Comparison of ENCODE assay signal across 9 cellular contexts in the genomic region with DNA sequence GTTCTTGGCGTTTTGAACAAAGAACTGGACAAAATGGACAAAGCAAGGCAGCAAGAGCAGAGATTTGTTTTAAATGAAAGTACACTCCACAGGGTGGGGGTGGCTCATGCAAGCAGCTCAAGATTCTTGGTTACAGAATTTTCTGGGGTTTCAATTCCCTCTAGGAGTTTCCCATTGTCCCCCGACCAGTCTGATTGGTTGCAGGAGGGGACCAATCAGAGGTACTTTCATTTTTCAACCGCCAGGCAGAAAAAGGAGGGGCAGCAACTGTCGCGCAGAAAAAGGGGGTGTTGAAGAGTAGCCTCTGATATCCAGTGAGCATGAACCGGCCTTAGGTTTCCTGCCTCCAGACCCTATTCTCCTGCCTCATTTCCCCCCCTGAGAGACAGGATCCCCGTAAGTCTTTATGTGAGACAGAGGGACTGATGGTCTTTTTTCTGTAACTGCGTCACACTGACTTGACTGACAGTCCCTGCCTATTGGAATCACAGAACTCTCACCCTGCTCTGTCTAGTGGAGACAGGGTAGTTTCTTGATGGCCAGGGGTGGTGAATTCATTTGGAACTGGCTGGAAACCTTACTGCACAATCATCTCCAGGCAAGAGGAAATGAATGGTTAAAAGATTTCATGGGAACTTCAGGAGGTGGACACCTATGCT. TPM values are rescaled to one million over a fixed set of nuclear protein-coding genes. Genes with fewer than 3 reads are reported as not detected.
A peak's percentile ranks its signal among the peaks of the same experiment; 100 is the strongest.
DNase-seq lines count a peak whose midpoint lies in the region; ATAC-seq, FAIRE-seq and TF ChIP-seq lines count a peak whose summit lies in the region.
"Had no signal": no experiment of that assay in that cellular context is flagged by ENCODE, and none has a peak within 500 bp of the region (broad histone marks: within the 10 kb centered on the region; RNA-seq: fewer than 3 reads in every experiment).

No MANE protein-coding gene starts in this region.

- H3K4me1 ChIP-seq in kidney (ENCODE audit: control insufficient read depth in 1 of 2, insufficient read depth in 1 of 2, low read depth in 1 of 2, low read length in 2 of 2): no peaks in the 10 kb centered on the region
- H3K4me1 ChIP-seq in upper lobe of left lung: peaks cover 0 to 3% (median 0%) of the 10 kb centered on the region in 4 donors

- H3K36me3 ChIP-seq in kidney (ENCODE audit: control insufficient read depth in 1 of 2, insufficient read depth in 2 of 2, low read length in 2 of 2): no peaks in the 10 kb centered on the region
- H3K36me3 ChIP-seq in upper lobe of left lung: no peaks in the 10 kb centered on the region

- FAIRE-seq in kidney (lab: Jason Lieb, UNC): no peak

- ATAC-seq in upper lobe of left lung (ENCODE audit: low FRiP score in 2 of 2): peak; percentile 67 to 82
- no peak for ATAC-seq in GM19452 (IDR thresholded peaks at IDR 0.05; ENCODE audit: unreplicated experiment)
- ATAC-seq in GM18907 (IDR thresholded peaks at IDR 0.05; ENCODE audit: unreplicated experiment): no peak

- no peak for TF ChIP-seq EP300 in upper lobe of left lung (IDR thresholded peaks at IDR 0.05)

- no peaks in the 10 kb centered on the region for H3K9me3 ChIP-seq in kidney (ENCODE audit: control insufficient read depth in 1 of 2, low read length in 2 of 2)
- H3K9me3 ChIP-seq in upper lobe of left lung: no peaks in the 10 kb centered on the region

- H3K27ac ChIP-seq in angular gyrus (ENCODE audit: low read depth, low read length) (peak overlapping the region; percentile 4), kidney (ENCODE audit: low read depth in 2 of 2, low read length in 2 of 2) (no peak overlapping the region), upper lobe of left lung (peak overlapping the region; percentile 52 to 80 (median 67))

- intact Hi-C loops in kidney (cut with DNase I): no loop called here

- H3K4me3 ChIP-seq in kidney (ENCODE audit: low read length in 2 of 2) (peak overlapping the region; percentile 46 to 57), upper lobe of left lung (peak overlapping the region in 3 of 4 donors; percentile 37 to 44 (median 39))

- peak; percentile 4 for DNase-seq in activated naive CD4-positive, alpha-beta T cell treated with Interleukin-2 at 50 U/mL for 16 hours
- no peak for DNase-seq in activated naive CD4-positive, alpha-beta T cell (lab: John Stamatoyannopoulos, UW)
- DNase-seq in kidney (no peak), upper lobe of left lung (no peak)
- DNase-seq in effector CD8-positive, alpha-beta T cell (lab: John Stamatoyannopoulos, UW): no peak
- DNase-seq: NCI-H524 had no signal

- no peak overlapping the region for H3K9ac ChIP-seq in kidney (ENCODE audit: low read length in 2 of 2)

- 58 to 68% methylated on average over 8 of the region's 8 CpGs for WGBS in upper lobe of left lung, 2 donors

- TF ChIP-seq CTCF in kidney (IDR thresholded peaks at IDR 0.05; ENCODE audit: borderline replicate concordance, extremely low read depth, insufficient read depth): no peak
- TF ChIP-seq CTCF in upper lobe of left lung (IDR thresholded peaks at IDR 0.05): no peak

- peak in 1 of 4 donors; percentile 46 for TF ChIP-seq POLR2A in upper lobe of left lung (IDR thresholded peaks at IDR 0.05)

- no peaks in the 10 kb centered on the region for H3K27me3 ChIP-seq in upper lobe of left lung

RNA-seq across cellular contexts. Expression of a gene that starts 59.4 kb away (rescaled TPM):
- total RNA-seq in kidney: not detected
- polyA plus RNA-seq in kidney (ENCODE audit: insufficient read depth, low read depth, low replicate concordance): not detected
- total RNA-seq in upper lobe of left lung: 1 to 10 TPM in 2 of 6 donors, under 1 TPM in 4; 0.26 to 3.1 (median 0.46) TPM

Comparison
In these comparisons a context has a peak if more than half of its experiments do, and no peak if none do; other contexts are left out.
1. H3K27ac ChIP-seq: peak in angular gyrus (single experiment) and upper lobe of left lung (4 of 4); none in kidney (0 of 2).
2. ATAC-seq: peak in upper lobe of left lung (2 of 2); none in GM19452 (single experiment) and GM18907 (single experiment).